Comparison of ENCODE assay signal across 16 cellular contexts in genomic region chr5:175810457-175810856, GRCh38.
DNase-seq lines count a peak whose midpoint lies in the region; TF ChIP-seq lines count a peak whose summit lies in the region.
"Had no signal": no experiment of that assay in that cellular context is flagged by ENCODE, and none has a peak within 500 bp of the region (broad histone marks: within the 10 kb centered on the region; RNA-seq: fewer than 3 reads in every experiment).

No MANE protein-coding gene starts in this region.

- H3K27me3 ChIP-seq in GM23248 (replicated peaks; ENCODE audit: insufficient read depth) (0 out of 2 replicates have a peak, but pooled peaks cover 13% of the 10 kb centered on the region), PC-9 (ENCODE audit: insufficient read depth, low read depth) (no peaks in the 10 kb centered on the region), dorsolateral prefrontal cortex (peaks cover 0 to 8% (median 0%) of the 10 kb centered on the region in 45 donors)

- H4K20me1 ChIP-seq in GM23248 (ENCODE audit: insufficient read depth) = no peaks in the 10 kb centered on the region
- H4K20me1 ChIP-seq in PC-9 (ENCODE audit: insufficient read depth) = no peaks in the 10 kb centered on the region

- H3K4me1 ChIP-seq in GM23248 (ENCODE audit: insufficient read depth) (peaks cover 13% of the 10 kb centered on the region), PC-9 (replicated peaks; ENCODE audit: insufficient read depth) (peaks cover 54% of the 10 kb centered on the region)
- H3K4me1 ChIP-seq: HAP-1 had no signal

- no peak for DNase-seq in GM23248
- DNase-seq in PC-9 = no peak
- DNase-seq in dorsolateral prefrontal cortex = no peak
- no peak for DNase-seq in activated CD8-positive, alpha-beta memory T cell treated with anti-CD3 and anti-CD28 coated beads, Interleukin-2, amount 50 U/mL, for 48 hours
- DNase-seq in cardiac septum (ENCODE audit: low spot score) = no peak
- no peak for DNase-seq in SW480 (ENCODE audit: low spot score)
- DNase-seq: CD8-positive, alpha-beta memory T cell; DMS79 treated with DMSO at 0.1 percent for 48 hours; KBM-7; NCI-H187; NCI-H524; NCI-H82; OCI-M1; T-cell had no signal

- intact Hi-C loops in PC-9 (cut with micrococcal nuclease; ENCODE audit: unreplicated experiment) (no loop called here), dorsolateral prefrontal cortex (cut with DNase I) (no loop called here), cardiac septum (cut with DNase I) (no loop called here)

- H2AFZ ChIP-seq in GM23248 (no peak overlapping the region), PC-9 (no peak overlapping the region)

- H3K9me2 ChIP-seq in GM23248 (ENCODE audit: insufficient read depth) (no peaks in the 10 kb centered on the region), PC-9 (ENCODE audit: insufficient read depth) (no peaks in the 10 kb centered on the region)

- H3F3A ChIP-seq in GM23248 (ENCODE audit: insufficient read depth) (peaks cover 19% of the 10 kb centered on the region; the same call in 1 of the 2 replicates), PC-9 (ENCODE audit: insufficient read depth, low read depth) (peaks cover 41% of the 10 kb centered on the region)

- TF ChIP-seq CTCF in PC-9 (conservative IDR thresholded peaks at IDR 0.05) = no peak
- no peak for TF ChIP-seq CTCF in dorsolateral prefrontal cortex (IDR thresholded peaks at IDR 0.05 in 54 of 56, conservative IDR thresholded peaks at IDR 0.05 in 2 of 56; ENCODE audit: low read depth in 1 of 56, partially characterized antibody in 56 of 56)

- H3K9ac ChIP-seq in GM23248 = no peak overlapping the region

- H3K9me3 ChIP-seq in GM23248 (ENCODE audit: low read depth) = no peaks in the 10 kb centered on the region
- H3K9me3 ChIP-seq in PC-9 (ENCODE audit: insufficient read depth, low read depth) = no peaks in the 10 kb centered on the region
- H3K9me3 ChIP-seq: HAP-1 had no signal

- H3K36me3 ChIP-seq in GM23248 (ENCODE audit: low read depth) (no peaks in the 10 kb centered on the region), PC-9 (ENCODE audit: low read depth) (no peaks in the 10 kb centered on the region)
- H3K36me3 ChIP-seq: HAP-1 had no signal

- no TSS peak for BruUV-seq in PC-9 (replicated peaks; lab: Mats Ljungman, UMichigan)

- H3K4me3 ChIP-seq in GM23248 = no peak overlapping the region
- no peak overlapping the region for H3K4me3 ChIP-seq in PC-9
- H3K4me3 ChIP-seq in dorsolateral prefrontal cortex = no peak overlapping the region
- H3K4me3 ChIP-seq: HAP-1 had no signal

- POLR2A ChIA-PET in PC-9 (lab: Charles Lee; ENCODE audit: unreplicated experiment) = no interaction called here

- 23 to 35% methylated on average over 2 of the region's 2 CpGs for WGBS in GM23248 (ENCODE audit: low coverage in 1 of 2, low lambda C conversion rate in 2 of 2, missing lambda C conversion rate in 2 of 2), 2 experiments

- H3K27ac ChIP-seq in GM23248 (no peak overlapping the region), PC-9 (peak overlapping the region; percentile 47), dorsolateral prefrontal cortex (peak overlapping the region in 33 of 59 donors; percentile 8 to 75 (median 43)), temporal lobe (ENCODE audit: low read depth, low read length) (peak overlapping the region; percentile 13)

- in situ Hi-C loops in GM23248 (cut with MboI) = no loop called here

- no peaks in the 10 kb centered on the region for H3K79me2 ChIP-seq in GM23248 (ENCODE audit: insufficient read depth)
- H3K79me2 ChIP-seq in PC-9 (ENCODE audit: low read depth) = no peaks in the 10 kb centered on the region

- CTCF ChIA-PET in PC-9 (lab: Charles Lee) = no interaction called here

- H3K4me2 ChIP-seq in GM23248 (ENCODE audit: unreplicated experiment) (peak overlapping the region; percentile 34), PC-9 (peak overlapping the region; percentile 57)
